14 cellular contexts compared by ENCODE assay signal in the genomic region with DNA sequence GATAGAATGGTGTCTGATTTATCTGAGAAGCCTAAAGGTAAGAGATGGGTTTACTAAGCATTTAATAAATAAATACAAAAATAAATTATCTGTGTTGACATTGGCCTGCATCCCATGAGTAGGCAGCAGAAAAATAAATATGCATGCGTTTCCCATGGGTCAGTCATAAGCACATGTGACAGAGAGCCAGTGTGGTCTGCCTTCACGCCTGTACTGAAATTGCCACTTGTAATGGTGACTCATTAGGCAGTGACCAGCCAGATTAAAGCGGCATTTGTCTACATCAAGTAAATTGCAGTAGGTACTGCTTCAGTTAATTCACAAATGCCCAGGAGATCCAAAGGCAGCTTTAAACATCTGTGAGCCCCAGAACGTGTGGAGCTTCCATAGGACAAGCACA.
DNase-seq lines count a peak whose midpoint lies in the region; ATAC-seq, FAIRE-seq and TF ChIP-seq lines count a peak whose summit lies in the region.
"Had no signal": no experiment of that assay in that cellular context is flagged by ENCODE, and none has a peak within 500 bp of the region (broad histone marks: within the 10 kb centered on the region; RNA-seq: fewer than 3 reads in every experiment).

No MANE protein-coding gene starts in this region.

- no peak overlapping the region for H3K27ac Mint-ChIP-seq in stimulated activated naive CD8-positive, alpha-beta T cell treated with anti-CD3 and anti-CD28 coated beads, Interleukin-15, amount 100 ng/mL, for 72 hours
- H3K27ac Mint-ChIP-seq: progenitor cell of endocrine pancreas had no signal

- no peaks in the 10 kb centered on the region for H3K27me3 Mint-ChIP-seq in stimulated activated naive CD8-positive, alpha-beta T cell treated with anti-CD3 and anti-CD28 coated beads, Interleukin-15, amount 100 ng/mL, for 72 hours
- H3K27me3 Mint-ChIP-seq: progenitor cell of endocrine pancreas had no signal

- no peaks in the 10 kb centered on the region for H3K9me3 Mint-ChIP-seq in stimulated activated naive CD8-positive, alpha-beta T cell treated with anti-CD3 and anti-CD28 coated beads, Interleukin-15, amount 100 ng/mL, for 72 hours

- no peak for ATAC-seq in stimulated activated naive CD8-positive, alpha-beta T cell treated with anti-CD3 and anti-CD28 coated beads, Interleukin-15, amount 100 ng/mL, for 72 hours

- H3K4me3 ChIP-seq in retinal pigment epithelial cell (ENCODE audit: low read length): no peak overlapping the region

- no peaks in the 10 kb centered on the region for H3K4me1 Mint-ChIP-seq in stimulated activated naive CD8-positive, alpha-beta T cell treated with anti-CD3 and anti-CD28 coated beads, Interleukin-15, amount 100 ng/mL, for 72 hours

- TF ChIP-seq CTCF in retinal pigment epithelial cell (conservative IDR thresholded peaks at IDR 0.05; ENCODE audit: low read depth, low read length): no peak

- no peak overlapping the region for H3K4me3 Mint-ChIP-seq in stimulated activated naive CD8-positive, alpha-beta T cell treated with anti-CD3 and anti-CD28 coated beads, Interleukin-15, amount 100 ng/mL, for 72 hours

- TF ChIP-seq POLR2A in H54 (IDR thresholded peaks at IDR 0.05; ENCODE audit: low read depth, low read length): no peak

- DNase-seq in H54 (ENCODE audit: insufficient read length, low spot score): no peak
- peak; percentile 27 for DNase-seq in RPMI7951 (ENCODE audit: low read depth)
- DNase-seq in fibroblast of gingiva (ENCODE audit: low read depth): peak; percentile 29
- peak; percentile 66 for DNase-seq in retinal pigment epithelial cell (ENCODE audit: low read depth)
- no peak for DNase-seq in glomerular visceral epithelial cell (ENCODE audit: extremely low spot score)
- no peak for DNase-seq in NCI-H1417 (lab: John Stamatoyannopoulos, UW)
- DNase-seq in stimulated activated naive CD8-positive, alpha-beta T cell treated with anti-CD3 and anti-CD28 coated beads, Interleukin-15, amount 100 ng/mL, for 72 hours: no peak
- DNase-seq: activated CD4-positive, alpha-beta T cell treated with anti-CD3 and anti-CD28 coated beads, Interleukin-2, amount 50 U/mL, for 1 hour; activated naive CD4-positive, alpha-beta T cell treated with anti-CD3 and anti-CD28 coated beads, Interleukin-2, amount 50 U/mL, for 16 hours; caudate nucleus; GDM1; glutamatergic neuron had no signal

- FAIRE-seq in H54 (lab: Jason Lieb, UNC): peak; percentile 20
- FAIRE-seq: endometrium had no signal

Comparison
In these comparisons a context has a peak if more than half of its experiments do, and no peak if none do; other contexts are left out.
1. DNase-seq: peak in RPMI7951 (single experiment), fibroblast of gingiva (single experiment) and retinal pigment epithelial cell (single experiment); none in H54 (single experiment), glomerular visceral epithelial cell (single experiment), NCI-H1417 (0 of 3) and stimulated activated naive CD8-positive, alpha-beta T cell treated with anti-CD3 and anti-CD28 coated beads, Interleukin-15, amount 100 ng/mL, for 72 hours (0 of 2).